In genomic region chr7:79495544-79496272, GRCh38 we compare ENCODE assay signal across 15 cellular contexts. TPM values are rescaled to one million over a fixed set of nuclear protein-coding genes. Genes with fewer than 3 reads are reported as not detected.
A peak's percentile ranks its signal among the peaks of the same experiment; 100 is the strongest.
DNase-seq lines count a peak whose midpoint lies in the region; ATAC-seq and TF ChIP-seq lines count a peak whose summit lies in the region.
"Had no signal": no experiment of that assay in that cellular context is flagged by ENCODE, and none has a peak within 500 bp of the region (broad histone marks: within the 10 kb centered on the region; RNA-seq: fewer than 3 reads in every experiment).

No MANE protein-coding gene starts in this region.

- H2BK5ac ChIP-seq in trophoblast cell (ENCODE audit: low read depth, low read length, poor library complexity), result peak overlapping the region; percentile 31

- H3K4me3 ChIP-seq in SJCRH30 (no peak overlapping the region), fibroblast of lung (replicated peaks in 1 of 4; ENCODE audit: control extremely low read depth in 1 of 4, insufficient read depth in 1 of 4, low read depth in 3 of 4, low read length in 4 of 4) (no peak overlapping the region), trophoblast cell (ENCODE audit: low read depth, low read length) (no peak overlapping the region)
- H3K4me3 ChIP-seq: BLaER1 treated with 17β-estradiol and CSF1 and Interleukin-3, amounts not matched to agents 10 nM and 100 nM; prostate gland had no signal

- H3K4ac ChIP-seq in trophoblast cell (ENCODE audit: low read depth, low read length), result no peak overlapping the region

- ATAC-seq in GM21367 (IDR thresholded peaks at IDR 0.05; ENCODE audit: unreplicated experiment) (no peak), GM19035 (IDR thresholded peaks at IDR 0.05; ENCODE audit: unreplicated experiment) (no peak)
- ATAC-seq: activated T-cell treated with anti-CD3 and anti-CD28 coated beads, Interleukin-2, amount 50 U/mL, for 4 hours; Panc1 had no signal

- H4K20me1 ChIP-seq in fibroblast of lung (ENCODE audit: control insufficient read depth, extremely low read depth, insufficient read depth, low read length), result no peaks in the 10 kb centered on the region
- H4K20me1 ChIP-seq: BLaER1 treated with 17β-estradiol and CSF1 and Interleukin-3, amounts not matched to agents 10 nM and 100 nM had no signal

- H2BK12ac ChIP-seq in trophoblast cell (ENCODE audit: low read length), result no peak overlapping the region

- no peak for TF ChIP-seq CTCF in fibroblast of lung (conservative IDR thresholded peaks at IDR 0.05 in 1 of 2, IDR thresholded peaks at IDR 0.05 in 1 of 2; ENCODE audit: low read depth in 1 of 2, low read length in 2 of 2)

- no peak overlapping the region for H3K23ac ChIP-seq in trophoblast cell (ENCODE audit: low read length)

- H3K79me1 ChIP-seq in trophoblast cell (ENCODE audit: low read length), result peaks cover 2% of the 10 kb centered on the region

- H3K9me3 ChIP-seq in SJCRH30 (replicated peaks) (no peaks in the 10 kb centered on the region), fibroblast of lung (ENCODE audit: control insufficient read depth, insufficient read depth, low read depth, low read length) (no peaks in the 10 kb centered on the region), trophoblast cell (ENCODE audit: insufficient read depth, low read depth, low read length) (no peaks in the 10 kb centered on the region)
- H3K9me3 ChIP-seq: BLaER1 treated with 17β-estradiol and CSF1 and Interleukin-3, amounts not matched to agents 10 nM and 100 nM; prostate gland had no signal

- no peak overlapping the region for H4K12ac ChIP-seq in trophoblast cell (ENCODE audit: low read depth, low read length)

- H4K8ac ChIP-seq in trophoblast cell (ENCODE audit: low read depth, low read length), result no peak overlapping the region

- no peak overlapping the region for H3K18ac ChIP-seq in trophoblast cell (ENCODE audit: low read length)

- H2BK120ac ChIP-seq in trophoblast cell (ENCODE audit: insufficient read depth, low read length, poor library complexity), result no peak overlapping the region

- in situ Hi-C loops in KBM-7 (cut with MboI; ENCODE audit: low pct_unique_long_range_greater_than_20kb, low sequenced_read_pairs), result no loop called here

- H3K9ac ChIP-seq in fibroblast of lung (ENCODE audit: insufficient read depth, low read length), result no peak overlapping the region
- no peak overlapping the region for H3K9ac ChIP-seq in trophoblast cell (ENCODE audit: low read length)
- H3K9ac ChIP-seq: BLaER1 treated with 17β-estradiol and CSF1 and Interleukin-3, amounts not matched to agents 10 nM and 100 nM had no signal

- no peak overlapping the region for H2AK5ac ChIP-seq in trophoblast cell (ENCODE audit: low read length)

- no peaks in the 10 kb centered on the region for H3K79me2 ChIP-seq in fibroblast of lung (ENCODE audit: control insufficient read depth, insufficient read depth, low read length)
- no peaks in the 10 kb centered on the region for H3K79me2 ChIP-seq in trophoblast cell (ENCODE audit: control insufficient read depth, insufficient read depth, low read length, poor library complexity)

- H4K91ac ChIP-seq in trophoblast cell (ENCODE audit: low read depth, low read length), result no peak overlapping the region

- H3K27ac ChIP-seq in SJCRH30, result peak overlapping the region; percentile 61
- H3K27ac ChIP-seq in fibroblast of lung (ENCODE audit: insufficient read depth, low read length), result peak overlapping the region; percentile 47
- H3K27ac ChIP-seq in trophoblast cell (ENCODE audit: low read depth, low read length), result peak overlapping the region; percentile 41
- H3K27ac ChIP-seq: BLaER1 treated with 17β-estradiol and CSF1 and Interleukin-3, amounts not matched to agents 10 nM and 100 nM; prostate gland had no signal

- H3K36me3 ChIP-seq in SJCRH30, result no peaks in the 10 kb centered on the region
- no peaks in the 10 kb centered on the region for H3K36me3 ChIP-seq in fibroblast of lung (ENCODE audit: control insufficient read depth, insufficient read depth, low read length)
- no peaks in the 10 kb centered on the region for H3K36me3 ChIP-seq in trophoblast cell (ENCODE audit: control insufficient read depth in 1 of 2, insufficient read depth in 2 of 2, low read length in 2 of 2)
- H3K36me3 ChIP-seq: BLaER1 treated with 17β-estradiol and CSF1 and Interleukin-3, amounts not matched to agents 10 nM and 100 nM; prostate gland had no signal

- no CpG with 5 or more reads among the region's 6 CpGs for WGBS in trophoblast cell (ENCODE audit: extremely low coverage, insufficient coverage, insufficient read length)

- DNase-seq in GM03348 (ENCODE audit: low spot score) (peak; percentile 25), SJCRH30 (peak; percentile 11 to 20), fibroblast of lung (ENCODE audit: low read depth in 2 of 2) (peak; percentile 68 to 80), trophoblast cell (peak; percentile 4 to 69), NCI-H146 (lab: John Stamatoyannopoulos, UW) (no peak), KBM-7 (no peak)
- DNase-seq: activated CD4-positive, alpha-beta T cell treated with anti-CD3 and anti-CD28 coated beads for 48 hours; activated T-cell treated with anti-CD3 and anti-CD28 coated beads, Interleukin-2, amount 50 U/mL, for 4 hours; NCI-H1417 had no signal

- H2AFZ ChIP-seq in fibroblast of lung (ENCODE audit: low read length) (no peak overlapping the region), trophoblast cell (ENCODE audit: insufficient read depth, low read length, poor library complexity) (no peak overlapping the region)

- no peak overlapping the region for H3K14ac ChIP-seq in trophoblast cell (ENCODE audit: low read length)

- H3K4me2 ChIP-seq in fibroblast of lung (ENCODE audit: extremely low read depth, insufficient read depth, low read length) (peak overlapping the region; percentile 52), trophoblast cell (ENCODE audit: low read length) (no peak overlapping the region)
- H3K4me2 ChIP-seq: BLaER1 treated with 17β-estradiol and CSF1 and Interleukin-3, amounts not matched to agents 10 nM and 100 nM had no signal

- H3K4me1 ChIP-seq in SJCRH30, result peaks cover 14% of the 10 kb centered on the region
- peaks cover 2% of the 10 kb centered on the region for H3K4me1 ChIP-seq in fibroblast of lung (ENCODE audit: control insufficient read depth, extremely low read depth, insufficient read depth, low read length)
- no peaks in the 10 kb centered on the region for H3K4me1 ChIP-seq in trophoblast cell (ENCODE audit: control insufficient read depth in 1 of 2, insufficient read depth in 2 of 2, low read length in 2 of 2)
- H3K4me1 ChIP-seq: BLaER1 treated with 17β-estradiol and CSF1 and Interleukin-3, amounts not matched to agents 10 nM and 100 nM; prostate gland had no signal

- H3K27me3 ChIP-seq in SJCRH30 (no peaks in the 10 kb centered on the region), fibroblast of lung (ENCODE audit: control insufficient read depth, insufficient read depth, low read length) (no peaks in the 10 kb centered on the region), trophoblast cell (ENCODE audit: insufficient read depth, low read length) (no peaks in the 10 kb centered on the region)
- H3K27me3 ChIP-seq: BLaER1 treated with 17β-estradiol and CSF1 and Interleukin-3, amounts not matched to agents 10 nM and 100 nM had no signal

RNA-seq across cellular contexts. Expression of gene MAGI2, which starts 42.2 kb away (rescaled TPM):
- 1.8 and 2.4 TPM in 2 replicates for total RNA-seq in SJCRH30 (2014; rRNA removed; shearing (Covaris generic))
- 9.2 and 17.0 TPM in 2 replicates for total RNA-seq in fibroblast of lung
- 1.6 and 1.8 TPM in 2 replicates for polyA plus RNA-seq in fibroblast of lung
- 3.9 and 5.0 TPM in 2 replicates for polyA plus RNA-seq in fibroblast of lung (2012)
- polyA minus RNA-seq in fibroblast of lung (ENCODE audit: low replicate concordance), result 8.2 and 9.5 TPM in 2 replicates
- polyA plus RNA-seq in trophoblast cell (2013), result 0.72 and 0.79 TPM in 2 replicates
- total RNA-seq: T-helper 2 cell treated with Interferon-gamma antibody and Interleukin-4, amounts not matched to agents 100 ng/mL and 5 ng/mL, for 36 hours had no signal

Comparison
In these comparisons a context has a peak if more than half of its experiments do, and no peak if none do; other contexts are left out.
1. DNase-seq: peak in GM03348 (single experiment), SJCRH30 (2 of 2), fibroblast of lung (2 of 2) and trophoblast cell (2 of 2); none in NCI-H146 (single experiment) and KBM-7 (single experiment).
2. Peak in every context shown above with its lines, with median percentiles within 50 percentile points of each other: H3K27ac ChIP-seq.